In the genomic region with DNA sequence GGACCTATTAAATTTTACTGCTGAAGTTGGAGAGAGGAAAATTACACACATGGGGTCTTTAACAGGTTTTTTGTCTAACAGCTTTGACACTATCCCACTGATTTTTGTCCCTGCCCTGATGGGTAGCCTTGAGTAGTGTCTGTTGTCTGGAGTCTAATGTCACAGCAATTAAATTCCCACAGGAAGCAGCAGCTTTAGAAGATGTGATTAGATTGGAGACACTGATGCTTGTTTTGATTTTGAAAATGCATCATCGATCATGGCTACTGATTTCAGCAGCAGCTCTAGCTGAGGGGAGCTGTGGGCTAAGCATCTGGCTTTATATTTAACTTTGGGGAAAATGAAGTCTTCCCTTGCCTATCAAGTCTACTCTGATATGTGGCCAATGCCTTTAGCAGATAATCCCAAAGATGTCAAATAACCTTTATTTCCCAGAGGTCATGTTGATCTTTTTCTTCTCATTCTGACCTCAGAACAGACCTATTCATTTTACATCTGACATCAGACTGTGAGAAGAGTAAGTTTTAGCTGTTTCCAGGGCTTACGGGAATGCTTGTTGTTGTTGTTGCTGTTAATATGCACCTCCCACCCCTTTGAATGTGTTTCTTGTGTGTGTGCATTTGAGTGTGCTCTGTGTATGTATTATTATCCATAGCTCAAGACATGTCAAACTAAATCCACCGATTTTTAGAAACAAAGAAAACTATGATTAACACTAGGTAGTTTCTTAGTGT, we compare ENCODE assay signal across 17 cellular contexts.
A peak's percentile ranks its signal among the peaks of the same experiment; 100 is the strongest.
DNase-seq lines count a peak whose midpoint lies in the region; ATAC-seq and TF ChIP-seq lines count a peak whose summit lies in the region.
"Had no signal": no experiment of that assay in that cellular context is flagged by ENCODE, and none has a peak within 500 bp of the region (broad histone marks: within the 10 kb centered on the region; RNA-seq: fewer than 3 reads in every experiment).

No MANE protein-coding gene starts in this region.

- intact Hi-C loops in psoas muscle (cut with DNase I) = no loop called here

- H3K4me2 ChIP-seq in osteoblast (ENCODE audit: insufficient read depth, low read length) = no peak overlapping the region

- H3K4me3 ChIP-seq in iPS-18a (ENCODE audit: low read length) (no peak overlapping the region), osteoblast (ENCODE audit: insufficient read depth, low read length) (no peak overlapping the region), psoas muscle (no peak overlapping the region)
- H3K4me3 ChIP-seq: SJSA1 had no signal

- DNase-seq in NCI-H1417 (lab: John Stamatoyannopoulos, UW) (peak in 2 of 3 experiments; percentile 0 to 30), NCI-H1417 treated with DMSO at 0.1 percent for 48 hours (lab: John Stamatoyannopoulos, UW) (no peak), osteoblast (ENCODE audit: insufficient read length, low spot score, missing footprints) (no peak), mesenteric fat pad (ENCODE audit: low spot score) (no peak), COLO668 (lab: John Stamatoyannopoulos, UW; ENCODE audit: unreplicated experiment) (no peak), psoas muscle (no peak)
- DNase-seq: Caco-2; DMS53; NCI-H2107; NK-92 treated with Interleukin-12 subunit alpha and Interleukin-12 subunit beta, amount 100 ng/mL, for 24 hours had no signal

- H4K20me1 ChIP-seq in osteoblast (ENCODE audit: insufficient read depth, low read length) = no peaks in the 10 kb centered on the region

- H3K27me3 ChIP-seq in iPS-18a (ENCODE audit: control insufficient read depth, insufficient read depth, low read length) = no peaks in the 10 kb centered on the region
- no peaks in the 10 kb centered on the region for H3K27me3 ChIP-seq in osteoblast (ENCODE audit: insufficient read depth, low read length)
- H3K27me3 ChIP-seq in psoas muscle (ENCODE audit: insufficient read depth in 3 of 3, low read length in 2 of 3) = no peaks in the 10 kb centered on the region
- H3K27me3 ChIP-seq: SJSA1 had no signal

- peak overlapping the region; percentile 47 for H2AFZ ChIP-seq in osteoblast (ENCODE audit: low read length)

- no peaks in the 10 kb centered on the region for H3K79me2 ChIP-seq in osteoblast (ENCODE audit: insufficient read depth, low read length)

- no peak overlapping the region for H3K9ac ChIP-seq in iPS-18a (ENCODE audit: low read length)

- H3K9me3 ChIP-seq in iPS-18a (ENCODE audit: control insufficient read depth, low read depth, low read length) = no peaks in the 10 kb centered on the region
- H3K9me3 ChIP-seq in osteoblast (ENCODE audit: low read depth, low read length) = no peaks in the 10 kb centered on the region
- H3K9me3 ChIP-seq in psoas muscle = no peaks in the 10 kb centered on the region
- H3K9me3 ChIP-seq: Caco-2, SJSA1 had no signal

- H3K36me3 ChIP-seq in iPS-18a (ENCODE audit: control insufficient read depth, low read depth, low read length) (no peaks in the 10 kb centered on the region), osteoblast (ENCODE audit: insufficient read depth, low read length) (no peaks in the 10 kb centered on the region), psoas muscle (ENCODE audit: insufficient read depth in 1 of 2, low read depth in 1 of 2) (no peaks in the 10 kb centered on the region)
- H3K36me3 ChIP-seq: SJSA1 had no signal

- TF ChIP-seq CTCF in osteoblast (IDR thresholded peaks at IDR 0.05; ENCODE audit: extremely low read depth, low read depth, low read length) (no peak), psoas muscle (IDR thresholded peaks at IDR 0.05) (no peak)

- H3K27ac ChIP-seq in iPS-18a (ENCODE audit: low read length) = peak overlapping the region; percentile 4
- H3K27ac ChIP-seq in osteoblast (ENCODE audit: low read depth, low read length) = no peak overlapping the region
- no peak overlapping the region for H3K27ac ChIP-seq in psoas muscle
- H3K27ac ChIP-seq: 22Rv1, C4-2B, RWPE1, SJSA1 had no signal

- 58 to 71% (median 64%) methylated on average over 3 of the region's 3 CpGs for WGBS in psoas muscle, 3 donors

- no peak for ATAC-seq in SK-N-SH treated with all-trans-retinoic acid at 6 μM for 48 hours
- no peak for ATAC-seq in psoas muscle
- ATAC-seq: HCT116 had no signal

- H3K4me1 ChIP-seq in iPS-18a (ENCODE audit: control insufficient read depth, low read depth, low read length) = peaks cover 15% of the 10 kb centered on the region
- no peaks in the 10 kb centered on the region for H3K4me1 ChIP-seq in osteoblast (ENCODE audit: insufficient read depth, low read length)
- H3K4me1 ChIP-seq in psoas muscle = no peaks in the 10 kb centered on the region
- H3K4me1 ChIP-seq: SJSA1 had no signal

TF ChIP-seq in SK-N-SH treated with all-trans-retinoic acid at 6 μM for 48 hours, 23 proteins besides CTCF, POLR2A, EP300 and RAD21:
- TF ChIP-seq TCF4 (CRISPR knock-in tag; IDR thresholded peaks at IDR 0.05; ENCODE audit: borderline replicate concordance) (peak; percentile 39; the same call in 1 of the 2 replicates), GLIS3 (CRISPR knock-in tag; IDR thresholded peaks at IDR 0.05) (no peak)

Comparison
In these comparisons a context has a peak if more than half of its experiments do, and no peak if none do; other contexts are left out.
1. DNase-seq: peak in NCI-H1417 (2 of 3); none in NCI-H1417 treated with DMSO at 0.1 percent for 48 hours (single experiment), osteoblast (single experiment), mesenteric fat pad (single experiment), COLO668 (single experiment) and psoas muscle (0 of 2).